ENCODE assay signal across 20 cellular contexts in genomic region chr2:36235877-36236276, GRCh38.
A peak's percentile ranks its signal among the peaks of the same experiment; 100 is the strongest.
DNase-seq lines count a peak whose midpoint lies in the region; ATAC-seq and TF ChIP-seq lines count a peak whose summit lies in the region.
"Had no signal": no experiment of that assay in that cellular context is flagged by ENCODE, and none has a peak within 500 bp of the region (broad histone marks: within the 10 kb centered on the region; RNA-seq: fewer than 3 reads in every experiment).

No MANE protein-coding gene starts in this region.

- no peaks in the 10 kb centered on the region for H3K4me1 ChIP-seq in hepatocyte (ENCODE audit: insufficient read depth)

- DNase-seq in activated CD4-positive, alpha-beta T cell treated with anti-CD3 and anti-CD28 coated beads, Interleukin-2, amount 10 ng/mL, durations not matched to agents 24 days and 14 days: peak; percentile 40
- no peak for DNase-seq in activated CD4-positive, alpha-beta T cell treated with anti-CD3 and anti-CD28 coated beads, Interleukin-2, amount 50 U/mL, for 48 hours
- DNase-seq in effector memory CD8-positive, alpha-beta T cell: no peak
- DNase-seq in natural killer cell (no peak), hepatocyte (ENCODE audit: low spot score) (no peak)
- no peak for DNase-seq in activated CD4-positive, alpha-beta memory T cell treated with anti-CD3 and anti-CD28 coated beads, Interleukin-2, amount 10 ng/mL, durations not matched to agents 7 days and 5 days
- DNase-seq in activated CD4-positive, CD25-positive, alpha-beta regulatory T cell (lab: John Stamatoyannopoulos, UW): no peak
- DNase-seq: CD4-positive, CD25-positive, alpha-beta regulatory T cell; CD8-positive, alpha-beta T cell; DMS 273 treated with DMSO at 0.1 percent for 48 hours; DMS79; EL; GDM1; GM23248; HCEC 1CT had no signal

- no peak overlapping the region for H2AFZ ChIP-seq in hepatocyte
- H2AFZ ChIP-seq: GM23248 had no signal

- H3K4me2 ChIP-seq in hepatocyte: no peak overlapping the region
- H3K4me2 ChIP-seq: BLaER1 had no signal

- no peaks in the 10 kb centered on the region for H4K20me1 ChIP-seq in hepatocyte (ENCODE audit: insufficient read depth, poor library complexity, severe bottlenecking)
- H4K20me1 ChIP-seq: BLaER1 had no signal

- peaks cover 10% of the 10 kb centered on the region for H3K36me3 Mint-ChIP-seq in activated CD4-positive, alpha-beta T cell treated with anti-CD3 and anti-CD28 coated beads, Interleukin-2, amount 10 ng/mL, durations not matched to agents 24 days and 14 days (ENCODE audit: low read depth)
- peaks cover 5% of the 10 kb centered on the region for H3K36me3 Mint-ChIP-seq in effector memory CD8-positive, alpha-beta T cell (ENCODE audit: insufficient read depth)
- no peaks in the 10 kb centered on the region for H3K36me3 Mint-ChIP-seq in natural killer cell
- H3K36me3 Mint-ChIP-seq in activated CD4-positive, alpha-beta memory T cell treated with anti-CD3 and anti-CD28 coated beads, Interleukin-2, amount 10 ng/mL, durations not matched to agents 7 days and 5 days (ENCODE audit: low read depth): peaks cover 27% of the 10 kb centered on the region
- H3K36me3 Mint-ChIP-seq: CD4-positive, CD25-positive, alpha-beta regulatory T cell; CD8-positive, alpha-beta T cell had no signal

- H3K4me3 ChIP-seq in hepatocyte: no peak overlapping the region
- H3K4me3 ChIP-seq: BLaER1, GM12878, GM23248 had no signal

- no peaks in the 10 kb centered on the region for H3K36me3 ChIP-seq in hepatocyte (replicated peaks; ENCODE audit: insufficient read depth, low read depth)
- H3K36me3 ChIP-seq: BLaER1 had no signal

- peak; percentile 34 for ATAC-seq in effector memory CD8-positive, alpha-beta T cell (replicated peaks)
- peak; percentile 28 to 59 (median 38) for ATAC-seq in natural killer cell
- ATAC-seq: CD8-positive, alpha-beta T cell; GM12878 had no signal

- no peaks in the 10 kb centered on the region for H3K9me2 ChIP-seq in hepatocyte (replicated peaks; ENCODE audit: insufficient read depth)

- CTCF ChIA-PET in activated CD4-positive, alpha-beta memory T cell treated with anti-CD3 and anti-CD28 coated beads, Interleukin-2, amount 10 ng/mL, durations not matched to agents 7 days and 5 days (lab: Charles Lee): no interaction called here

- no peak overlapping the region for H3K4me3 Mint-ChIP-seq in activated CD4-positive, alpha-beta T cell treated with anti-CD3 and anti-CD28 coated beads, Interleukin-2, amount 10 ng/mL, durations not matched to agents 24 days and 14 days
- H3K4me3 Mint-ChIP-seq in effector memory CD8-positive, alpha-beta T cell: peak overlapping the region; percentile 34 to 53
- peak overlapping the region; percentile 59 for H3K4me3 Mint-ChIP-seq in natural killer cell
- H3K4me3 Mint-ChIP-seq in activated CD4-positive, alpha-beta memory T cell treated with anti-CD3 and anti-CD28 coated beads, Interleukin-2, amount 10 ng/mL, durations not matched to agents 7 days and 5 days: no peak overlapping the region
- H3K4me3 Mint-ChIP-seq: B cell; CD4-positive, CD25-positive, alpha-beta regulatory T cell; CD8-positive, alpha-beta T cell had no signal

- no peak for TF ChIP-seq CTCF in natural killer cell (IDR thresholded peaks at IDR 0.05)
- TF ChIP-seq CTCF in hepatocyte (IDR thresholded peaks at IDR 0.05; ENCODE audit: poor library complexity): no peak

- intact Hi-C loops in activated CD4-positive, alpha-beta T cell treated with anti-CD3 and anti-CD28 coated beads, Interleukin-2, amount 10 ng/mL, durations not matched to agents 24 days and 14 days (cut with micrococcal nuclease): no loop called here
- intact Hi-C loops in natural killer cell (cut with micrococcal nuclease): no loop called here

- H3K9me3 Mint-ChIP-seq in activated CD4-positive, alpha-beta T cell treated with anti-CD3 and anti-CD28 coated beads, Interleukin-2, amount 10 ng/mL, durations not matched to agents 24 days and 14 days: peaks cover 26% of the 10 kb centered on the region
- peaks cover 0 to 2% of the 10 kb centered on the region in 2 donors for H3K9me3 Mint-ChIP-seq in effector memory CD8-positive, alpha-beta T cell
- no peaks in the 10 kb centered on the region for H3K9me3 Mint-ChIP-seq in natural killer cell
- peaks cover 12% of the 10 kb centered on the region for H3K9me3 Mint-ChIP-seq in activated CD4-positive, alpha-beta memory T cell treated with anti-CD3 and anti-CD28 coated beads, Interleukin-2, amount 10 ng/mL, durations not matched to agents 7 days and 5 days
- H3K9me3 Mint-ChIP-seq: CD8-positive, alpha-beta T cell had no signal

- no peaks in the 10 kb centered on the region for H3K79me2 ChIP-seq in hepatocyte

- H3K27me3 ChIP-seq in hepatocyte: no peaks in the 10 kb centered on the region
- H3K27me3 ChIP-seq: BLaER1 had no signal

- no peak overlapping the region for H3K27ac Mint-ChIP-seq in activated CD4-positive, alpha-beta T cell treated with anti-CD3 and anti-CD28 coated beads, Interleukin-2, amount 10 ng/mL, durations not matched to agents 24 days and 14 days
- H3K27ac Mint-ChIP-seq in effector memory CD8-positive, alpha-beta T cell: peak overlapping the region in 1 of 2 donors; percentile 57
- H3K27ac Mint-ChIP-seq in natural killer cell: peak overlapping the region; percentile 79 to 88
- no peak overlapping the region for H3K27ac Mint-ChIP-seq in activated CD4-positive, alpha-beta memory T cell treated with anti-CD3 and anti-CD28 coated beads, Interleukin-2, amount 10 ng/mL, durations not matched to agents 7 days and 5 days
- H3K27ac Mint-ChIP-seq: B cell; CD4-positive, CD25-positive, alpha-beta regulatory T cell; CD8-positive, alpha-beta T cell had no signal

- peaks cover 10% of the 10 kb centered on the region for H3K27me3 Mint-ChIP-seq in activated CD4-positive, alpha-beta T cell treated with anti-CD3 and anti-CD28 coated beads, Interleukin-2, amount 10 ng/mL, durations not matched to agents 24 days and 14 days
- H3K27me3 Mint-ChIP-seq in effector memory CD8-positive, alpha-beta T cell: no peaks in the 10 kb centered on the region
- no peaks in the 10 kb centered on the region for H3K27me3 Mint-ChIP-seq in natural killer cell (ENCODE audit: low read depth in 2 of 2)
- peaks cover 25% of the 10 kb centered on the region for H3K27me3 Mint-ChIP-seq in activated CD4-positive, alpha-beta memory T cell treated with anti-CD3 and anti-CD28 coated beads, Interleukin-2, amount 10 ng/mL, durations not matched to agents 7 days and 5 days
- H3K27me3 Mint-ChIP-seq: CD4-positive, CD25-positive, alpha-beta regulatory T cell had no signal

- H3K4me1 Mint-ChIP-seq in activated CD4-positive, alpha-beta T cell treated with anti-CD3 and anti-CD28 coated beads, Interleukin-2, amount 10 ng/mL, durations not matched to agents 24 days and 14 days: peaks cover 32% of the 10 kb centered on the region
- peaks cover 30 to 60% of the 10 kb centered on the region in 2 donors for H3K4me1 Mint-ChIP-seq in effector memory CD8-positive, alpha-beta T cell (ENCODE audit: low read depth in 2 of 2)
- H3K4me1 Mint-ChIP-seq in natural killer cell: peaks cover 72 to 80% of the 10 kb centered on the region in 2 donors
- peaks cover 35% of the 10 kb centered on the region for H3K4me1 Mint-ChIP-seq in activated CD4-positive, alpha-beta memory T cell treated with anti-CD3 and anti-CD28 coated beads, Interleukin-2, amount 10 ng/mL, durations not matched to agents 7 days and 5 days

- POLR2A ChIA-PET in activated CD4-positive, alpha-beta memory T cell treated with anti-CD3 and anti-CD28 coated beads, Interleukin-2, amount 10 ng/mL, durations not matched to agents 7 days and 5 days (lab: Charles Lee): no interaction called here

- no peaks in the 10 kb centered on the region for H3K9me3 ChIP-seq in hepatocyte (ENCODE audit: low read depth)

- no peak overlapping the region for H3K27ac ChIP-seq in hepatocyte
- H3K27ac ChIP-seq: 22Rv1, BLaER1, C4-2B, GM23248 had no signal

Comparison
In these comparisons a context has a peak if more than half of its experiments do, and no peak if none do; other contexts are left out.
1. H3K27ac Mint-ChIP-seq: peak in natural killer cell (2 of 2); none in activated CD4-positive, alpha-beta T cell treated with anti-CD3 and anti-CD28 coated beads, Interleukin-2, amount 10 ng/mL, durations not matched to agents 24 days and 14 days (single experiment) and activated CD4-positive, alpha-beta memory T cell treated with anti-CD3 and anti-CD28 coated beads, Interleukin-2, amount 10 ng/mL, durations not matched to agents 7 days and 5 days (single experiment).
2. H3K4me3 Mint-ChIP-seq: peak in effector memory CD8-positive, alpha-beta T cell (2 of 2) and natural killer cell (single experiment); none in activated CD4-positive, alpha-beta T cell treated with anti-CD3 and anti-CD28 coated beads, Interleukin-2, amount 10 ng/mL, durations not matched to agents 24 days and 14 days (single experiment) and activated CD4-positive, alpha-beta memory T cell treated with anti-CD3 and anti-CD28 coated beads, Interleukin-2, amount 10 ng/mL, durations not matched to agents 7 days and 5 days (single experiment).